Comparison of ENCODE assay signal across 10 cellular contexts in the genomic region with DNA sequence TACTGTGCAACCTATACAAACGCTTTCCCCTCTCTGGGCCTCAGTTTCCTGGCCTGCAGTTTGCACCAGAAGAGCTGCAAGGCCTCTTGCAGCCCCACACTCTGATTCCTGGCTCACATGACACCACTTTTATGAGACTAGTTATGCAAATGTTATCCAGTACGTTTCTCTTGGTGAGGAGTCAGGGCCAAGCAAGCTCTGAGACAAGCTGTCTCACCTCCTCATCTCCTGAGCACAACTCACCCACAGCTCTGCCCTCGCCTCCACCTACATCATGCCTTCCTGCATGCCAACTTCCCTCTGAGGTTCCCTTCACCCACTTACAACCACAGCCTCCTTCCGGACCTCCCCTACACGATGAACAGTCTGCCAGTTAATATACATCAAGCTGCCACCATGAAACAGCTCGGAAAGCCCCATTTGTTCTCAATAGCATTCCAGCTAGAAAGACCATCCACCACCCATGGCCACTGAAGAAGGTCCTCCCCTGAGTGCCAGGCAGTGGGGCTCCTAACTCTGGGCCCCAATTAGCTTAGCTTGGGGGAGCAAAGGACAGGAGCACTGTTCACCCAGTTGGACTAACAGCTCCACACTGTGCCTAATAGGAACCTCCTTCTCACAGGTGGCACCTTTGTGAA. TPM values are rescaled to one million over a fixed set of nuclear protein-coding genes. Genes with fewer than 3 reads are reported as not detected.
DNase-seq lines count a peak whose midpoint lies in the region; ATAC-seq and TF ChIP-seq lines count a peak whose summit lies in the region.
"Had no signal": no experiment of that assay in that cellular context is flagged by ENCODE, and none has a peak within 500 bp of the region (broad histone marks: within the 10 kb centered on the region; RNA-seq: fewer than 3 reads in every experiment).

No MANE protein-coding gene starts in this region.

- no peak overlapping the region for H4K91ac ChIP-seq in neuronal stem cell (ENCODE audit: low read depth, low read length, poor library complexity)

- H3K4me2 ChIP-seq in neuronal stem cell (ENCODE audit: insufficient read depth, low read length, poor library complexity, severe bottlenecking): no peak overlapping the region

- no peaks in the 10 kb centered on the region for H3K79me1 ChIP-seq in neuronal stem cell (ENCODE audit: low read depth, low read length)

- H4K8ac ChIP-seq in neuronal stem cell (ENCODE audit: low read depth, low read length): no peak overlapping the region

- intact Hi-C loops in A673 (cut with micrococcal nuclease; ENCODE audit: unreplicated experiment) (no loop called here), tibial artery (cut with DNase I; ENCODE audit: low total_unique reads) (no loop called here)

- WGBS in neuronal stem cell (ENCODE audit: extremely low coverage in 2 of 2, insufficient read length in 2 of 2, insufficient replicate concordance in 1 of 2), 2 donors: no CpG with 5 or more reads among the region's 6 CpGs

- no peak overlapping the region for H2BK120ac ChIP-seq in neuronal stem cell (ENCODE audit: low read depth, low read length)

- BruUV-seq in A673 (replicated peaks; lab: Mats Ljungman, UMichigan): no TSS peak

- H3K9ac ChIP-seq in neuronal stem cell (ENCODE audit: low read depth, low read length, poor library complexity): no peak overlapping the region

- peak; percentile 71 for TF ChIP-seq POLR2A in GM15510 (IDR thresholded peaks at IDR 0.05; ENCODE audit: borderline replicate concordance, extremely low read depth, insufficient read length)

- no peak overlapping the region for H3K14ac ChIP-seq in neuronal stem cell (ENCODE audit: low read length)

- H3K4ac ChIP-seq in neuronal stem cell (ENCODE audit: low read length): no peak overlapping the region

- H3K18ac ChIP-seq in neuronal stem cell (ENCODE audit: low read length): peak overlapping the region; percentile 50

- TF ChIP-seq CTCF in foreskin keratinocyte (conservative IDR thresholded peaks at IDR 0.05): no peak
- no peak for TF ChIP-seq CTCF in A673 (conservative IDR thresholded peaks at IDR 0.05; ENCODE audit: low read depth, low read length)
- no peak for TF ChIP-seq CTCF in tibial artery (IDR thresholded peaks at IDR 0.05)

- H3K23ac ChIP-seq in neuronal stem cell (ENCODE audit: low read depth, low read length, poor library complexity): no peak overlapping the region

- DNase-seq in activated CD8-positive, alpha-beta memory T cell treated with anti-CD3 and anti-CD28 coated beads for 1 hour (ENCODE audit: extremely low read depth in 1 of 2, low read depth in 1 of 2): peak; percentile 24 to 40
- no peak for DNase-seq in neuronal stem cell (ENCODE audit: low spot score)
- no peak for DNase-seq in foreskin keratinocyte
- DNase-seq in A673 (ENCODE audit: low spot score): no peak
- DNase-seq in tibial artery: no peak
- no peak for DNase-seq in cortex of kidney (lab: John Stamatoyannopoulos, UW)
- DNase-seq: NCI-H1436 had no signal

- no peak overlapping the region for H2BK5ac ChIP-seq in neuronal stem cell (ENCODE audit: low read length)

- peaks cover 9 to 15% of the 10 kb centered on the region in 2 donors for H3K4me1 ChIP-seq in neuronal stem cell (ENCODE audit: control insufficient read depth in 2 of 2, insufficient read depth in 1 of 2, low read depth in 1 of 2, low read length in 2 of 2)
- no peaks in the 10 kb centered on the region for H3K4me1 ChIP-seq in foreskin keratinocyte
- no peaks in the 10 kb centered on the region for H3K4me1 ChIP-seq in A673 (ENCODE audit: insufficient read depth, low read length, poor library complexity, severe bottlenecking)
- no peaks in the 10 kb centered on the region for H3K4me1 ChIP-seq in tibial artery
- H3K4me1 ChIP-seq: prostate gland had no signal

- CTCF ChIA-PET in A673 (lab: Charles Lee): no interaction called here

- no peak overlapping the region for H2AFZ ChIP-seq in neuronal stem cell (ENCODE audit: low read length)

- H3K27ac ChIP-seq in neuronal stem cell (replicated peaks; ENCODE audit: low read length): no peak overlapping the region
- H3K27ac ChIP-seq in foreskin keratinocyte: no peak overlapping the region
- H3K27ac ChIP-seq in A673 (ENCODE audit: low read depth, low read length, poor library complexity, severe bottlenecking): no peak overlapping the region
- no peak overlapping the region for H3K27ac ChIP-seq in tibial artery
- H3K27ac ChIP-seq: prostate gland had no signal

- no peak overlapping the region for H2BK15ac ChIP-seq in neuronal stem cell (ENCODE audit: low read length)

- no peak overlapping the region for H2AK5ac ChIP-seq in neuronal stem cell (ENCODE audit: low read depth, low read length)

- H3K27me3 ChIP-seq in neuronal stem cell (ENCODE audit: control insufficient read depth in 3 of 3, insufficient read depth in 3 of 3, low read depth in 1 of 3, low read length in 3 of 3) (peaks cover 0 to 12% (median 0%) of the 10 kb centered on the region in 3 experiments), foreskin keratinocyte (peaks cover 55% of the 10 kb centered on the region), A673 (replicated peaks; ENCODE audit: insufficient read depth, low read depth, low read length, poor library complexity) (no peaks in the 10 kb centered on the region), tibial artery (no peaks in the 10 kb centered on the region)

- no peaks in the 10 kb centered on the region for H3K9me3 ChIP-seq in neuronal stem cell (replicated peaks in 1 of 2; ENCODE audit: control insufficient read depth in 2 of 2, insufficient read depth in 1 of 2, low read depth in 1 of 2, low read length in 2 of 2)
- H3K9me3 ChIP-seq in A673 (ENCODE audit: low read depth, low read length, poor library complexity, severe bottlenecking): no peaks in the 10 kb centered on the region
- H3K9me3 ChIP-seq in tibial artery: peaks cover 0 to 6% (median 4%) of the 10 kb centered on the region in 3 donors
- H3K9me3 ChIP-seq: prostate gland had no signal

- H3K4me3 ChIP-seq in neuronal stem cell (ENCODE audit: low read length in 2 of 2) (no peak overlapping the region), A673 (ENCODE audit: low read depth, low read length, poor library complexity, severe bottlenecking) (no peak overlapping the region), tibial artery (no peak overlapping the region)
- H3K4me3 ChIP-seq: prostate gland had no signal

- POLR2A ChIA-PET in A673 (lab: Charles Lee; ENCODE audit: low non-redundant PET): no interaction called here

- H2BK12ac ChIP-seq in neuronal stem cell (ENCODE audit: low read length): no peak overlapping the region

- H3K36me3 ChIP-seq in neuronal stem cell (replicated peaks in 1 of 2; ENCODE audit: control insufficient read depth in 2 of 2, insufficient read depth in 2 of 2, low read length in 2 of 2): no peaks in the 10 kb centered on the region
- H3K36me3 ChIP-seq in A673 (ENCODE audit: insufficient read depth, low read length, poor library complexity, severe bottlenecking): no peaks in the 10 kb centered on the region
- H3K36me3 ChIP-seq in tibial artery: no peaks in the 10 kb centered on the region
- H3K36me3 ChIP-seq: prostate gland had no signal

- ATAC-seq in HG03442 (IDR thresholded peaks at IDR 0.05; ENCODE audit: unreplicated experiment) (peak; percentile 44), foreskin keratinocyte (no peak)

RNA-seq across cellular contexts. Expression of a gene that starts 25.0 kb away (rescaled TPM):
- polyA plus RNA-seq in neuronal stem cell (2013, experiment 1 of 2): 0.67 TPM
- polyA plus RNA-seq in neuronal stem cell (2013, experiment 2 of 2): 0.71 TPM
- total RNA-seq in foreskin keratinocyte (1.1 and 1.3 TPM in 2 replicates), A673 (2021) (3.6 and 3.9 TPM in 2 replicates)
- polyA plus RNA-seq in foreskin keratinocyte: 1.2 and 1.5 TPM in 2 replicates

RNA-seq across cellular contexts. Expression of a gene that starts 48.0 kb away (rescaled TPM):
- 9.6 TPM for polyA plus RNA-seq in neuronal stem cell (2013, experiment 1 of 2)
- polyA plus RNA-seq in neuronal stem cell (2013, experiment 2 of 2): 9.2 TPM
- 11.9 and 14.0 TPM in 2 replicates for total RNA-seq in foreskin keratinocyte
- 4.6 and 6.7 TPM in 2 replicates for polyA plus RNA-seq in foreskin keratinocyte
- 19.4 and 20.1 TPM in 2 replicates for total RNA-seq in A673 (2021)

RNA-seq across cellular contexts. Expression of a gene that starts 51.4 kb away (rescaled TPM):
- 43.9 TPM for polyA plus RNA-seq in neuronal stem cell (2013, experiment 1 of 2)
- polyA plus RNA-seq in neuronal stem cell (2013, experiment 2 of 2): 44.3 TPM
- total RNA-seq in foreskin keratinocyte: 80.8 and 83.7 TPM in 2 replicates
- polyA plus RNA-seq in foreskin keratinocyte: 71.6 and 79.9 TPM in 2 replicates
- 94.1 and 103 TPM in 2 replicates for total RNA-seq in A673 (2021)

Comparison
In these comparisons a context has a peak if more than half of its experiments do, and no peak if none do; other contexts are left out.
1. DNase-seq: peak in activated CD8-positive, alpha-beta memory T cell treated with anti-CD3 and anti-CD28 coated beads for 1 hour (2 of 2); none in neuronal stem cell (single experiment), foreskin keratinocyte (0 of 2), A673 (single experiment), tibial artery (0 of 2) and cortex of kidney (single experiment).